1 cellular context compared by ENCODE assay signal in the genomic region with DNA sequence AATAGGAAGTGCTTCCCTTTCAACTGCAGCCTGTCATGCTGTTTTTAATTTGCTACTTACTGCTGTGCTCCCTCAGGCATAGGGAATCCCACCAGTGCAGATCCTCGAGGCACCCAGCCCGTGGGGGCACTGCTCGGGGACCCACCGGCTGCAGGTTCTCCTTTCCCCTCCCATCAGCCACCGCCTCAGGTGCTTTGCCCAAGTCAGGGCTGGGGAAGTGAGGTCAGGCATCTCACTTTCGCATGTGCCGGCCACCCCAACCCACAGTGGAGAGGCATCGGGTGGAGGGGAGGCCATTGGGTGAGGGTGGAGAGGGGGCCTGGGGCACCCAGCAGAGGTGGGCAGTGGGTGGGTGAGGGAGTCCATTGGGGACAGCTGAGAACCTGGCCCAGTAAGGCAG.
TF ChIP-seq lines count a peak whose summit lies in the region.

No MANE protein-coding gene starts in this region.

TF ChIP-seq in K562, 482 proteins besides CTCF, POLR2A, EP300 and RAD21 (continued from another document):
- TF ChIP-seq, protein P1, sequence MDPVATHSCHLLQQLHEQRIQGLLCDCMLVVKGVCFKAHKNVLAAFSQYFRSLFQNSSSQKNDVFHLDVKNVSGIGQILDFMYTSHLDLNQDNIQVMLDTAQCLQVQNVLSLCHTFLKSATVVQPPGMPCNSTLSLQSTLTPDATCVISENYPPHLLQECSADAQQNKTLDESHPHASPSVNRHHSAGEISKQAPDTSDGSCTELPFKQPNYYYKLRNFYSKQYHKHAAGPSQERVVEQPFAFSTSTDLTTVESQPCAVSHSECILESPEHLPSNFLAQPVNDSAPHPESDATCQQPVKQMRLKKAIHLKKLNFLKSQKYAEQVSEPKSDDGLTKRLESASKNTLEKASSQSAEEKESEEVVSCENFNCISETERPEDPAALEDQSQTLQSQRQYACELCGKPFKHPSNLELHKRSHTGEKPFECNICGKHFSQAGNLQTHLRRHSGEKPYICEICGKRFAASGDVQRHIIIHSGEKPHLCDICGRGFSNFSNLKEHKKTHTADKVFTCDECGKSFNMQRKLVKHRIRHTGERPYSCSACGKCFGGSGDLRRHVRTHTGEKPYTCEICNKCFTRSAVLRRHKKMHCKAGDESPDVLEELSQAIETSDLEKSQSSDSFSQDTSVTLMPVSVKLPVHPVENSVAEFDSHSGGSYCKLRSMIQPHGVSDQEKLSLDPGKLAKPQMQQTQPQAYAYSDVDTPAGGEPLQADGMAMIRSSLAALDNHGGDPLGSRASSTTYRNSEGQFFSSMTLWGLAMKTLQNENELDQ (CRISPR knock-in tag; IDR thresholded peaks at IDR 0.05; ENCODE audit: borderline replicate concordance), result no peak
- TF ChIP-seq DMBX1 (CRISPR knock-in tag; IDR thresholded peaks at IDR 0.05; ENCODE audit: borderline replicate concordance) (no peak), ZNF644 (tag; IDR thresholded peaks at IDR 0.05; ENCODE audit: low read depth) (no peak), TAL1 (IDR thresholded peaks at IDR 0.05) (no peak)
- TF ChIP-seq, protein P2, sequence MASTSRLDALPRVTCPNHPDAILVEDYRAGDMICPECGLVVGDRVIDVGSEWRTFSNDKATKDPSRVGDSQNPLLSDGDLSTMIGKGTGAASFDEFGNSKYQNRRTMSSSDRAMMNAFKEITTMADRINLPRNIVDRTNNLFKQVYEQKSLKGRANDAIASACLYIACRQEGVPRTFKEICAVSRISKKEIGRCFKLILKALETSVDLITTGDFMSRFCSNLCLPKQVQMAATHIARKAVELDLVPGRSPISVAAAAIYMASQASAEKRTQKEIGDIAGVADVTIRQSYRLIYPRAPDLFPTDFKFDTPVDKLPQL (IDR thresholded peaks at IDR 0.05; ENCODE audit: extremely low read depth, insufficient read length), result no peak
- TF ChIP-seq, protein P3, sequence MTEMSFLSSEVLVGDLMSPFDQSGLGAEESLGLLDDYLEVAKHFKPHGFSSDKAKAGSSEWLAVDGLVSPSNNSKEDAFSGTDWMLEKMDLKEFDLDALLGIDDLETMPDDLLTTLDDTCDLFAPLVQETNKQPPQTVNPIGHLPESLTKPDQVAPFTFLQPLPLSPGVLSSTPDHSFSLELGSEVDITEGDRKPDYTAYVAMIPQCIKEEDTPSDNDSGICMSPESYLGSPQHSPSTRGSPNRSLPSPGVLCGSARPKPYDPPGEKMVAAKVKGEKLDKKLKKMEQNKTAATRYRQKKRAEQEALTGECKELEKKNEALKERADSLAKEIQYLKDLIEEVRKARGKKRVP (CRISPR knock-in tag; IDR thresholded peaks at IDR 0.05), result no peak
